In the genomic region with DNA sequence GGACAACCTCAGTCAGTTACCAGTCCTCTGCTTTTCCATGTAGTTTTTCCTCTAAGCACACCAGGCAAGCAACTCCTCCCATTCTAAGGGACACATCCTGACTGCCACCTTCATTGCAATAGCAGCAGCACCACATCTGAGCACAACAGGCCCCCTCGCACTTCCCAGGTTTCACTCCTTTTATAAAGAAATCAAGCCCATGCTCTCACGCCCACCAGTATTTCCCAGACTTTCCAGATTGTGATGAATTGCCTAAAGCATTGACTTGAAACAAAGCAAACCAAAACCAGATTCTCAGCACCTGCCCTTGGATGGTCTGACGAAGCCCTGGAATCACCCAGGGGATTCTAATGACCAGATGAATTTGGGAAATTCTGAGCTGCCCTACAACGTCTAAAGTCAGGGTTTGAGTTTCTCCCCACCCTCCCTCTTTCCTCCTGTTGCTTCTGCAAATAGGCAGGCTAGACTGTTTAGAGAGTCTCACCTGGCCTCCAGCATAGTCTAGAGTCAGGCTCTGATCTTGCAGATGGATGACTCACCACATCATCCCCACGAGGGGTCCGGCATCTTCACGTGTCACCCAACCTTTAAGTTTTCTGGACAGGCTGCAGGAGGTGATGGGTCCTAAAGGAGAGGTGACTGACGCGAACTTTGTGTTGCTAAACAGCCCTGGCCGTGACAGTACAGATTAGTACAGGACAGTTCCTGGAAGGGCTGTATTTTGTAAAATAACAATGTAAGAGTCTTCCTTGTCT, we compare ENCODE assay signal across 26 cellular contexts.
DNase-seq lines count a peak whose midpoint lies in the region; ATAC-seq, FAIRE-seq and TF ChIP-seq lines count a peak whose summit lies in the region.
"Had no signal": no experiment of that assay in that cellular context is flagged by ENCODE, and none has a peak within 500 bp of the region (broad histone marks: within the 10 kb centered on the region; RNA-seq: fewer than 3 reads in every experiment).

No MANE protein-coding gene starts in this region.

- H3K4me2 ChIP-seq in HepG2 (ENCODE audit: low read depth, low read length): no peak overlapping the region
- H3K4me2 ChIP-seq: hepatocyte had no signal

- H3K27me3 ChIP-seq in HepG2 (ENCODE audit: control insufficient read depth in 1 of 2, insufficient read depth in 2 of 2, low read length in 2 of 2): no peaks in the 10 kb centered on the region
- H3K27me3 ChIP-seq in left lung: no peaks in the 10 kb centered on the region
- H3K27me3 ChIP-seq: hepatocyte, upper lobe of left lung had no signal

- intact Hi-C loops in natural killer cell (cut with micrococcal nuclease): no loop called here
- intact Hi-C loops in HepG2 (cut with micrococcal nuclease; ENCODE audit: unreplicated experiment): no loop called here
- intact Hi-C loops in left lung (cut with DNase I): no loop called here

- H3K9ac ChIP-seq in HepG2 (ENCODE audit: insufficient read depth, low read depth, low read length): no peak overlapping the region

- H3K9me3 ChIP-seq in HepG2 (ENCODE audit: low read length) (no peaks in the 10 kb centered on the region), left lung (no peaks in the 10 kb centered on the region)
- H3K9me3 ChIP-seq: upper lobe of left lung had no signal

- peak; percentile 17 to 59 for ATAC-seq in natural killer cell treated with Interleukin-12 subunit alpha and Interleukin-12 subunit beta and Interleukin-15 and Interleukin-18, amount 100 ng/mL, for 72 hours
- ATAC-seq in natural killer cell (no peak), HepG2 (peak; percentile 69), left lung (no peak)
- no peak for ATAC-seq in activated CD4-positive, CD25-positive, alpha-beta regulatory T cell treated with anti-CD3 and anti-CD28 coated beads, Interleukin-2, amount 50 U/mL, for 24 hours
- no peak for ATAC-seq in naive thymus-derived CD8-positive, alpha-beta T cell
- ATAC-seq: T-helper 17 cell had no signal

- POLR2A ChIA-PET in RWPE1 (lab: Yijun Ruan, JAX; ENCODE audit: low non-redundant PET): no interaction called here
- POLR2A ChIA-PET in HepG2 (lab: Yijun Ruan, JAX): no interaction called here
- POLR2A ChIA-PET in naive thymus-derived CD8-positive, alpha-beta T cell (lab: Charles Lee): no interaction called here

- FAIRE-seq in HepG2 (lab: Jason Lieb, UNC): no peak
- FAIRE-seq: GM19239, H54, keratinocyte had no signal

- no peaks in the 10 kb centered on the region for H3K79me2 ChIP-seq in HepG2 (ENCODE audit: insufficient read depth, low read length)
- H3K79me2 ChIP-seq: hepatocyte had no signal

- no peaks in the 10 kb centered on the region for H3K27me3 Mint-ChIP-seq in natural killer cell treated with Interleukin-12 subunit alpha and Interleukin-12 subunit beta and Interleukin-15 and Interleukin-18, amount 100 ng/mL, for 72 hours
- no peaks in the 10 kb centered on the region for H3K27me3 Mint-ChIP-seq in natural killer cell (ENCODE audit: low read depth in 2 of 2)
- peaks cover 0 to 18% (median 0%) of the 10 kb centered on the region in 5 donors for H3K27me3 Mint-ChIP-seq in naive thymus-derived CD8-positive, alpha-beta T cell
- H3K27me3 Mint-ChIP-seq: memory B cell had no signal

- H3K36me3 ChIP-seq in HepG2 (replicated peaks in 1 of 2; ENCODE audit: control insufficient read depth in 1 of 2, insufficient read depth in 2 of 2, low read length in 2 of 2): no peaks in the 10 kb centered on the region
- H3K36me3 ChIP-seq in left lung: no peaks in the 10 kb centered on the region
- H3K36me3 ChIP-seq: upper lobe of left lung, WERI-Rb-1 had no signal

- CTCF ChIA-PET in RWPE1 (lab: Yijun Ruan, JAX): interaction anchor here (0.6 to 1.0 kb wide), 2 partner anchors 135 to 167 kb away, joined by 3 to 6 read pairs; no protein-coding TSS in a partner anchor
- CTCF ChIA-PET in HepG2 (lab: Yijun Ruan, JAX; ENCODE audit: low intra/inter-chr PET ratio, low total read pairs): interaction anchor here (0.5 kb wide), 1 partner anchor 22 kb away, joined by 4 read pairs; no protein-coding TSS in a partner anchor

- no peaks in the 10 kb centered on the region for H3K4me1 Mint-ChIP-seq in natural killer cell treated with Interleukin-12 subunit alpha and Interleukin-12 subunit beta and Interleukin-15 and Interleukin-18, amount 100 ng/mL, for 72 hours (ENCODE audit: low read depth in 2 of 2)
- H3K4me1 Mint-ChIP-seq in natural killer cell: no peaks in the 10 kb centered on the region
- H3K4me1 Mint-ChIP-seq in naive thymus-derived CD8-positive, alpha-beta T cell: no peaks in the 10 kb centered on the region
- H3K4me1 Mint-ChIP-seq: memory B cell, T-helper 17 cell had no signal

- no peak overlapping the region for H2AFZ ChIP-seq in HepG2 (ENCODE audit: low read length)
- H2AFZ ChIP-seq: hepatocyte had no signal

- TF ChIP-seq CTCF in natural killer cell (IDR thresholded peaks at IDR 0.05) (no peak), RWPE1 (conservative IDR thresholded peaks at IDR 0.05; ENCODE audit: low read depth) (no peak), HepG2 (CRISPR knock-in tag; IDR thresholded peaks at IDR 0.05) (no peak), left lung (IDR thresholded peaks at IDR 0.05) (no peak)

- H3K4me3 ChIP-seq in HepG2 (replicated peaks in 1 of 3; ENCODE audit: insufficient read depth in 1 of 3, low read depth in 2 of 3, low read length in 3 of 3) (no peak overlapping the region), left lung (no peak overlapping the region)
- H3K4me3 ChIP-seq: hepatocyte, upper lobe of left lung had no signal

- H3K36me3 Mint-ChIP-seq in natural killer cell treated with Interleukin-12 subunit alpha and Interleukin-12 subunit beta and Interleukin-15 and Interleukin-18, amount 100 ng/mL, for 72 hours: no peaks in the 10 kb centered on the region
- no peaks in the 10 kb centered on the region for H3K36me3 Mint-ChIP-seq in natural killer cell
- no peaks in the 10 kb centered on the region for H3K36me3 Mint-ChIP-seq in naive thymus-derived CD8-positive, alpha-beta T cell
- H3K36me3 Mint-ChIP-seq: CD4-positive, alpha-beta memory T cell; memory B cell had no signal

- H4K20me1 ChIP-seq in HepG2 (ENCODE audit: insufficient read depth, low read length): no peaks in the 10 kb centered on the region

- no peak for TF ChIP-seq RAD21 in HepG2 (CRISPR knock-in tag; IDR thresholded peaks at IDR 0.05)

- H3K4me3 Mint-ChIP-seq in natural killer cell treated with Interleukin-12 subunit alpha and Interleukin-12 subunit beta and Interleukin-15 and Interleukin-18, amount 100 ng/mL, for 72 hours: no peak overlapping the region
- H3K4me3 Mint-ChIP-seq in natural killer cell: no peak overlapping the region
- no peak overlapping the region for H3K4me3 Mint-ChIP-seq in naive thymus-derived CD8-positive, alpha-beta T cell
- H3K4me3 Mint-ChIP-seq: CD4-positive, alpha-beta memory T cell; memory B cell; neural crest cell; T-helper 17 cell had no signal

- no peak for TF ChIP-seq EP300 in HepG2 (IDR thresholded peaks at IDR 0.05; ENCODE audit: low read depth in 2 of 2, low read length in 2 of 2)
- no peak for TF ChIP-seq EP300 in HepG2 (CRISPR knock-in tag; IDR thresholded peaks at IDR 0.05; ENCODE audit: borderline replicate concordance)

- H3K27ac ChIP-seq in RWPE1 (peak overlapping the region; percentile 21; the same call in 1 of the 2 replicates), HepG2 (ENCODE audit: extremely low read length, insufficient read depth, low read length) (no peak overlapping the region), left lung (no peak overlapping the region)
- H3K27ac ChIP-seq: hepatocyte, upper lobe of left lung, WERI-Rb-1 had no signal

- H3K27ac Mint-ChIP-seq in natural killer cell treated with Interleukin-12 subunit alpha and Interleukin-12 subunit beta and Interleukin-15 and Interleukin-18, amount 100 ng/mL, for 72 hours: no peak overlapping the region
- H3K27ac Mint-ChIP-seq in natural killer cell: no peak overlapping the region
- H3K27ac Mint-ChIP-seq in naive thymus-derived CD8-positive, alpha-beta T cell: no peak overlapping the region
- H3K27ac Mint-ChIP-seq: CD4-positive, alpha-beta memory T cell; memory B cell; T-helper 17 cell had no signal

- TF ChIP-seq POLR2A in HepG2 (IDR thresholded peaks at IDR 0.05; ENCODE audit: insufficient read depth in 1 of 2, low read depth in 2 of 2, low read length in 2 of 2): no peak

- no peaks in the 10 kb centered on the region for H3K9me3 Mint-ChIP-seq in natural killer cell treated with Interleukin-12 subunit alpha and Interleukin-12 subunit beta and Interleukin-15 and Interleukin-18, amount 100 ng/mL, for 72 hours
- no peaks in the 10 kb centered on the region for H3K9me3 Mint-ChIP-seq in natural killer cell
- H3K9me3 Mint-ChIP-seq in naive thymus-derived CD8-positive, alpha-beta T cell: no peaks in the 10 kb centered on the region
- H3K9me3 Mint-ChIP-seq: memory B cell, neural crest cell had no signal

- WGBS in HepG2 (ENCODE audit: low lambda C conversion rate): 34% methylated on average over 10 of the region's 10 CpGs

- H3K4me1 ChIP-seq in HepG2 (ENCODE audit: insufficient read depth, low read length): no peaks in the 10 kb centered on the region
- H3K4me1 ChIP-seq in left lung: no peaks in the 10 kb centered on the region

- DNase-seq in natural killer cell treated with Interleukin-12 subunit alpha and Interleukin-12 subunit beta and Interleukin-15 and Interleukin-18, amount 100 ng/mL, for 72 hours (ENCODE audit: low spot score): no peak
- DNase-seq in natural killer cell (no peak), RWPE1 (ENCODE audit: low spot score) (no peak), HepG2 (ENCODE audit: low spot score) (no peak), left lung (no peak), NCI-H526 treated with DMSO at 0.1 percent for 48 hours (lab: John Stamatoyannopoulos, UW) (no peak)
- no peak for DNase-seq in naive thymus-derived CD8-positive, alpha-beta T cell
- DNase-seq: activated gamma-delta T cell; aorta; CD4-positive, alpha-beta memory T cell; cerebellar nuclear complex; IMR-90; MM.1S; NCI-H2029 treated with DMSO at 0.1 percent for 48 hours; NCI-H446 treated with DMSO at 0.1 percent for 48 hours; stimulated activated CD4-positive, alpha-beta T cell treated with anti-CD3 and anti-CD28 coated beads, Interleukin-12 subunit alpha, Interleukin-12 subunit beta, amount 100 ng/mL, for 4 hours; T-helper 17 cell; upper lobe of left lung; WERI-Rb-1 had no signal

- BruUV-seq in HepG2 (replicated peaks; lab: Mats Ljungman, UMichigan): no TSS peak

- in situ Hi-C loops in HepG2 (cut with HindIII; ENCODE audit: extremely low pct_ligation_motif_present, low pct_unique_long_range_greater_than_20kb): no loop called here

TF ChIP-seq in HepG2, 621 proteins besides CTCF, POLR2A, EP300 and RAD21 (continues in another document):
- TF ChIP-seq FOSL2 (CRISPR knock-in tag; IDR thresholded peaks at IDR 0.05): peak; percentile 45; the same call in 1 of the 2 replicates
- no peak for TF ChIP-seq ZNF331 (CRISPR knock-in tag; IDR thresholded peaks at IDR 0.05)

Comparison
In these comparisons a context has a peak if more than half of its experiments do, and no peak if none do; other contexts are left out.
1. ATAC-seq: peak in natural killer cell treated with Interleukin-12 subunit alpha and Interleukin-12 subunit beta and Interleukin-15 and Interleukin-18, amount 100 ng/mL, for 72 hours (2 of 2) and HepG2 (single experiment); none in natural killer cell (0 of 3), left lung (single experiment), activated CD4-positive, CD25-positive, alpha-beta regulatory T cell treated with anti-CD3 and anti-CD28 coated beads, Interleukin-2, amount 50 U/mL, for 24 hours (0 of 2) and naive thymus-derived CD8-positive, alpha-beta T cell (0 of 2).